In the genomic region with DNA sequence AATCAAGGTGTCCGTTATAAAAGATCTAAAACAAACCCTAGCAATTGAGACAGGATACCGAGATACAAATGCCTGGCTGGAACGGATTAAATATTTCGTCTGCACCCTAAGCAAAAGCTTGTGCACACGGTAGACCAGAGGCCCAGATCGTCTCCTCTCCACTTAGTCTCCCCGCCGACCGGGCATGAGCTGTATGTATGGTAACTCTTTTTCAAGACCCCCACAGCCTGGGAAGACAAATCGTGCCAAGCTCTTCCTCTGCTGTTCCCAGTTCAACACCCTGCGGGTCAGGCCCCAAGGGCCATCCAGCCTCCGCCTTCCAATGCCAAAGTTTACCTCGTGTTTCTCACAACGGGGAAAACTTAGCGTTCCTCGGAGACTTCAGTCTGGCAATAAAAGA, we compare ENCODE assay signal across 35 cellular contexts.
"Had no signal": no experiment of that assay in that cellular context is flagged by ENCODE, and none has a peak within 500 bp of the region (broad histone marks: within the 10 kb centered on the region; RNA-seq: fewer than 3 reads in every experiment).

No MANE protein-coding gene starts in this region.

- H3K27me3 Mint-ChIP-seq: activated CD4-positive, alpha-beta memory T cell treated with anti-CD3 and anti-CD28 coated beads, Interleukin-2, amount 10 ng/mL, durations not matched to agents 7 days and 5 days; activated CD4-positive, alpha-beta T cell treated with anti-CD3 and anti-CD28 coated beads for 36 hours; activated CD4-positive, alpha-beta T cell treated with anti-CD3 and anti-CD28 coated beads, Interleukin-2, amount 10 ng/mL, durations not matched to agents 7 days and 5 days; activated CD8-positive, alpha-beta memory T cell treated with anti-CD3 and anti-CD28 coated beads, Interleukin-2, amount 10 ng/mL, durations not matched to agents 7 days and 5 days; activated naive CD8-positive, alpha-beta T cell treated with anti-CD3 and anti-CD28 coated beads for 36 hours; activated T-cell treated with anti-CD3 and anti-CD28 coated beads, Interleukin-2, amount 50 U/mL, for 24 hours had no signal

- H3K4me3 ChIP-seq: adrenal gland, body of pancreas, breast epithelium had no signal

- H3K36me3 ChIP-seq: adrenal gland, brain microvascular endothelial cell, breast epithelium had no signal

- H3K4me1 Mint-ChIP-seq: activated CD4-positive, alpha-beta memory T cell treated with anti-CD3 and anti-CD28 coated beads, Interleukin-2, amount 10 ng/mL, durations not matched to agents 7 days and 5 days; activated CD4-positive, alpha-beta T cell treated with anti-CD3 and anti-CD28 coated beads for 36 hours; activated CD4-positive, alpha-beta T cell treated with anti-CD3 and anti-CD28 coated beads, Interleukin-2, amount 10 ng/mL, durations not matched to agents 7 days and 5 days; activated CD8-positive, alpha-beta memory T cell treated with anti-CD3 and anti-CD28 coated beads, Interleukin-2, amount 10 ng/mL, durations not matched to agents 7 days and 5 days; activated naive CD8-positive, alpha-beta T cell treated with anti-CD3 and anti-CD28 coated beads for 36 hours had no signal

- ATAC-seq: activated CD4-positive, alpha-beta T cell treated with anti-CD3 and anti-CD28 coated beads for 36 hours; activated CD4-positive, CD25-positive, alpha-beta regulatory T cell treated with anti-CD3 and anti-CD28 coated beads, Interleukin-2, amount 50 U/mL, for 24 hours; activated CD8-positive, alpha-beta memory T cell treated with anti-CD3 and anti-CD28 coated beads, Interleukin-2, amount 10 ng/mL, durations not matched to agents 7 days and 5 days; activated CD8-positive, alpha-beta T cell treated with anti-CD3 and anti-CD28 coated beads, Interleukin-2, amount 10 ng/mL, durations not matched to agents 7 days and 5 days; activated naive CD4-positive, alpha-beta T cell treated with anti-CD3 and anti-CD28 coated beads, Interleukin-2, amount 50 U/mL, for 72 hours; body of pancreas had no signal

- H3K4me1 ChIP-seq: adrenal gland, body of pancreas, breast epithelium had no signal

- H3K27ac Mint-ChIP-seq: activated CD4-positive, alpha-beta memory T cell treated with anti-CD3 and anti-CD28 coated beads, Interleukin-2, amount 10 ng/mL, durations not matched to agents 7 days and 5 days; activated CD4-positive, alpha-beta T cell treated with anti-CD3 and anti-CD28 coated beads for 36 hours; activated CD4-positive, alpha-beta T cell treated with anti-CD3 and anti-CD28 coated beads, Interleukin-2, amount 10 ng/mL, durations not matched to agents 7 days and 5 days; activated CD8-positive, alpha-beta memory T cell treated with anti-CD3 and anti-CD28 coated beads, Interleukin-2, amount 10 ng/mL, durations not matched to agents 7 days and 5 days; activated CD8-positive, alpha-beta T cell treated with anti-CD3 and anti-CD28 coated beads, Interleukin-2, amount 10 ng/mL, durations not matched to agents 7 days and 5 days; activated naive CD4-positive, alpha-beta T cell treated with anti-CD3 and anti-CD28 coated beads for 36 hours; activated naive CD4-positive, alpha-beta T cell treated with anti-CD3 and anti-CD28 coated beads, Interleukin-2, amount 50 U/mL, for 72 hours; activated naive CD8-positive, alpha-beta T cell treated with anti-CD3 and anti-CD28 coated beads for 36 hours; activated T-cell treated with anti-CD3 and anti-CD28 coated beads, Interleukin-2, amount 50 U/mL, for 24 hours; activated T-helper 2 cell treated with anti-CD3 and anti-CD28 coated beads, Interferon-gamma antibody, Interleukin-2, Interleukin-4, amounts not matched to agents 10 μg/mL and 5 μg/mL and 100 μg/mL, durations not matched to agents 14 hours and 24 hours and 36 hours; T-helper 1 cell treated with Interleukin-12 subunit alpha and Interleukin-12 subunit beta and Interleukin-4 antibody, amounts not matched to agents 30 μg/mL and 1 μg/mL, for 36 hours; T-helper 2 cell treated with Interferon-gamma antibody and Interleukin-4, amounts not matched to agents 5 μg/mL and 100 μg/mL, for 36 hours had no signal

- H3K27ac ChIP-seq: adrenal gland, body of pancreas, brain microvascular endothelial cell, breast epithelium, VCaP had no signal

- H3K9me3 ChIP-seq: adrenal gland, body of pancreas had no signal

- H3K4me3 Mint-ChIP-seq: activated CD4-positive, alpha-beta memory T cell treated with anti-CD3 and anti-CD28 coated beads, Interleukin-2, amount 10 ng/mL, durations not matched to agents 7 days and 5 days; activated CD4-positive, alpha-beta T cell treated with anti-CD3 and anti-CD28 coated beads for 36 hours; activated CD4-positive, alpha-beta T cell treated with anti-CD3 and anti-CD28 coated beads, Interleukin-2, amount 10 ng/mL, durations not matched to agents 7 days and 5 days; activated CD8-positive, alpha-beta memory T cell treated with anti-CD3 and anti-CD28 coated beads, Interleukin-2, amount 10 ng/mL, durations not matched to agents 7 days and 5 days; activated CD8-positive, alpha-beta T cell treated with anti-CD3 and anti-CD28 coated beads, Interleukin-2, amount 10 ng/mL, durations not matched to agents 7 days and 5 days; activated naive CD4-positive, alpha-beta T cell treated with anti-CD3 and anti-CD28 coated beads for 36 hours; activated naive CD8-positive, alpha-beta T cell treated with anti-CD3 and anti-CD28 coated beads for 36 hours; activated T-cell treated with anti-CD3 and anti-CD28 coated beads, Interleukin-2, amount 50 U/mL, for 24 hours; T-helper 1 cell treated with Interleukin-12 subunit alpha and Interleukin-12 subunit beta and Interleukin-4 antibody, amounts not matched to agents 30 μg/mL and 1 μg/mL, for 36 hours; T-helper 2 cell treated with Interferon-gamma antibody and Interleukin-4, amounts not matched to agents 5 μg/mL and 100 μg/mL, for 36 hours had no signal

- DNase-seq: activated CD4-positive, alpha-beta memory T cell treated with anti-CD3 and anti-CD28 coated beads, Interleukin-2, amount 10 ng/mL, durations not matched to agents 7 days and 5 days; activated CD4-positive, alpha-beta T cell treated with anti-CD3 and anti-CD28 coated beads for 1 hour; activated CD4-positive, alpha-beta T cell treated with anti-CD3 and anti-CD28 coated beads for 36 hours; activated CD4-positive, alpha-beta T cell treated with anti-CD3 and anti-CD28 coated beads for 48 hours; activated CD4-positive, alpha-beta T cell treated with anti-CD3 and anti-CD28 coated beads, Interleukin-2, amount 10 ng/mL, durations not matched to agents 7 days and 5 days; activated CD4-positive, alpha-beta T cell treated with anti-CD3 and anti-CD28 coated beads, Interleukin-2, amount 50 U/mL, for 48 hours; activated CD4-positive, CD25-positive, alpha-beta regulatory T cell; activated CD8-positive, alpha-beta memory T cell treated with anti-CD3 and anti-CD28 coated beads for 24 hours; activated CD8-positive, alpha-beta memory T cell treated with anti-CD3 and anti-CD28 coated beads, Interleukin-2, amount 10 ng/mL, durations not matched to agents 7 days and 5 days; activated CD8-positive, alpha-beta memory T cell treated with anti-CD3 and anti-CD28 coated beads, Interleukin-2, amount 50 U/mL, for 48 hours; activated CD8-positive, alpha-beta T cell treated with anti-CD3 and anti-CD28 coated beads, Interleukin-2, amount 10 ng/mL, durations not matched to agents 7 days and 5 days; activated effector memory CD4-positive, alpha-beta T cell treated with Interleukin-2 at 50 U/mL for 16 hours; activated gamma-delta T cell treated with Interleukin-2 at 50 U/mL for 16 hours; activated naive CD4-positive, alpha-beta T cell; activated naive CD4-positive, alpha-beta T cell treated with anti-CD3 and anti-CD28 coated beads for 36 hours; activated naive CD4-positive, alpha-beta T cell treated with anti-CD3 and anti-CD28 coated beads, Interleukin-2, amount 50 U/mL, for 16 hours; activated naive CD8-positive, alpha-beta T cell treated with anti-CD3 and anti-CD28 coated beads for 36 hours; activated T-cell treated with anti-CD3 and anti-CD28 coated beads, Interleukin-2, amount 50 U/mL, for 24 hours; activated T-cell treated with anti-CD3 and anti-CD28 coated beads, Interleukin-2, amount 50 U/mL, for 48 hours; adrenal gland; amniotic stem cell; aorta; body of pancreas; brain microvascular endothelial cell; central memory CD4-positive, alpha-beta T cell; T-helper 1 cell; T-helper 2 cell; T-helper 9 cell had no signal

- H3K27me3 ChIP-seq: adrenal gland, body of pancreas, brain microvascular endothelial cell, breast epithelium had no signal
